ENCODE assay signal across 15 cellular contexts in the genomic region with DNA sequence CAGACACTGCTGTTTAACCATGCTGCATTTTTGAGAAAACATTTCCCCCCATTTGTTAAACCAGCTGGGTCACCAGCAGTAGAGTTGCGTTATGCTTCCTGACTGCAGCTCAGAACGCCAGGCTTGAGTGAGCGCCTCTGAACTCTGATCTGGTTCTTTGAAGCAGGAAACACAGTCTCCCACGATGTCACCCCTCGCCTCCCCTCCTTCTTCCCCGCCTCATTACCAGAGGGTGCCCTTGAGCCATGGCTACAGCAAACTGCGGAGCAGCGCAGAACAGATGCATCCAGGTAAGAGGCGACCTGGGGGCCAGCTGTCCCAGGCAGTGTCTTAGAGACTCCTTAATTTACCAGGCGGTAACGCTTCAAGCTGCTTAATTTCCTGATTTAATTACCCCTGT.
DNase-seq lines count a peak whose midpoint lies in the region; ATAC-seq, FAIRE-seq and TF ChIP-seq lines count a peak whose summit lies in the region.
"Had no signal": no experiment of that assay in that cellular context is flagged by ENCODE, and none has a peak within 500 bp of the region (broad histone marks: within the 10 kb centered on the region; RNA-seq: fewer than 3 reads in every experiment).

No MANE protein-coding gene starts in this region.

- no peak overlapping the region for H3K4me3 Mint-ChIP-seq in activated CD4-positive, alpha-beta T cell treated with anti-CD3 and anti-CD28 coated beads, Interleukin-2, amount 10 ng/mL, durations not matched to agents 7 days and 5 days
- H3K4me3 Mint-ChIP-seq: activated naive CD4-positive, alpha-beta T cell treated with anti-CD3 and anti-CD28 coated beads for 36 hours; CD4-positive, CD25-positive, alpha-beta regulatory T cell had no signal

- no peaks in the 10 kb centered on the region for H3K27me3 Mint-ChIP-seq in activated CD4-positive, alpha-beta T cell treated with anti-CD3 and anti-CD28 coated beads, Interleukin-2, amount 10 ng/mL, durations not matched to agents 7 days and 5 days
- H3K27me3 Mint-ChIP-seq: CD4-positive, CD25-positive, alpha-beta regulatory T cell had no signal

- no peaks in the 10 kb centered on the region for H3K4me1 Mint-ChIP-seq in activated CD4-positive, alpha-beta T cell treated with anti-CD3 and anti-CD28 coated beads, Interleukin-2, amount 10 ng/mL, durations not matched to agents 7 days and 5 days
- H3K4me1 Mint-ChIP-seq: CD4-positive, CD25-positive, alpha-beta regulatory T cell had no signal

- no peaks in the 10 kb centered on the region for H3K9me3 ChIP-seq in endocrine pancreas (ENCODE audit: control insufficient read depth, low read length)
- H3K9me3 ChIP-seq: esophagus muscularis mucosa had no signal

- no peak overlapping the region for H3K27ac Mint-ChIP-seq in activated CD4-positive, alpha-beta T cell treated with anti-CD3 and anti-CD28 coated beads, Interleukin-2, amount 10 ng/mL, durations not matched to agents 7 days and 5 days
- H3K27ac Mint-ChIP-seq: activated naive CD4-positive, alpha-beta T cell treated with anti-CD3 and anti-CD28 coated beads for 36 hours; CD4-positive, CD25-positive, alpha-beta regulatory T cell had no signal

- H3K9me3 Mint-ChIP-seq in activated CD4-positive, alpha-beta T cell treated with anti-CD3 and anti-CD28 coated beads, Interleukin-2, amount 10 ng/mL, durations not matched to agents 7 days and 5 days: no peaks in the 10 kb centered on the region
- H3K9me3 Mint-ChIP-seq: activated naive CD4-positive, alpha-beta T cell treated with anti-CD3 and anti-CD28 coated beads for 36 hours had no signal

- no peak for DNase-seq in GM12891 (ENCODE audit: insufficient read length, low spot score)
- peak; percentile 82 for DNase-seq in NCI-H82 (lab: John Stamatoyannopoulos, UW)
- DNase-seq in retina: peak; percentile 39
- DNase-seq in activated CD4-positive, alpha-beta T cell treated with anti-CD3 and anti-CD28 coated beads, Interleukin-2, amount 10 ng/mL, durations not matched to agents 7 days and 5 days: no peak
- DNase-seq: activated naive CD4-positive, alpha-beta T cell treated with anti-CD3 and anti-CD28 coated beads for 36 hours; CD4-positive, CD25-positive, alpha-beta regulatory T cell; central memory CD4-positive, alpha-beta T cell; stimulated activated CD4-positive, alpha-beta T cell treated with anti-CD3 and anti-CD28 coated beads, Interleukin-4, amount 100 ng/mL, for 24 hours; stimulated activated naive CD4-positive, alpha-beta T cell had no signal

- ATAC-seq in GM18519 (IDR thresholded peaks at IDR 0.05; ENCODE audit: low FRiP score, unreplicated experiment): no peak
- ATAC-seq in GM19455 (IDR thresholded peaks at IDR 0.05; ENCODE audit: unreplicated experiment): no peak
- no peak for ATAC-seq in HG03196 (IDR thresholded peaks at IDR 0.05; ENCODE audit: unreplicated experiment)
- ATAC-seq: Panc1 had no signal

- peak; percentile 5 for FAIRE-seq in GM12891 (lab: Jason Lieb, UNC)

- H3K4me1 ChIP-seq in endocrine pancreas (ENCODE audit: control insufficient read depth, insufficient read depth, low read length): no peaks in the 10 kb centered on the region

- POLR2A ChIA-PET in activated CD4-positive, alpha-beta T cell treated with anti-CD3 and anti-CD28 coated beads, Interleukin-2, amount 10 ng/mL, durations not matched to agents 7 days and 5 days (lab: Charles Lee): no interaction called here

- CTCF ChIA-PET in activated CD4-positive, alpha-beta T cell treated with anti-CD3 and anti-CD28 coated beads, Interleukin-2, amount 10 ng/mL, durations not matched to agents 7 days and 5 days (lab: Charles Lee): interaction anchor here (0.6 kb wide), 1 partner anchor 10 kb away, joined by 3 read pairs; no protein-coding TSS in a partner anchor

- peak overlapping the region; percentile 53 for H3K4me3 ChIP-seq in endocrine pancreas (ENCODE audit: control insufficient read depth, insufficient read depth, low read length)
- H3K4me3 ChIP-seq: esophagus muscularis mucosa had no signal

- H3K36me3 Mint-ChIP-seq in activated CD4-positive, alpha-beta T cell treated with anti-CD3 and anti-CD28 coated beads, Interleukin-2, amount 10 ng/mL, durations not matched to agents 7 days and 5 days (ENCODE audit: low read depth): no peaks in the 10 kb centered on the region
- H3K36me3 Mint-ChIP-seq: CD4-positive, CD25-positive, alpha-beta regulatory T cell had no signal

- H3K27me3 ChIP-seq in endocrine pancreas (ENCODE audit: control insufficient read depth, insufficient read depth, low read length): no peaks in the 10 kb centered on the region

- no peak for TF ChIP-seq POLR2A in GM12891 (IDR thresholded peaks at IDR 0.05; ENCODE audit: low read depth, low read length)

- no peaks in the 10 kb centered on the region for H3K36me3 ChIP-seq in endocrine pancreas (ENCODE audit: control insufficient read depth, insufficient read depth, low read length)
- H3K36me3 ChIP-seq: esophagus muscularis mucosa had no signal

- H3K9ac ChIP-seq in endocrine pancreas (ENCODE audit: control insufficient read depth, insufficient read depth, low read length): no peak overlapping the region

TF ChIP-seq in GM12891, 5 proteins besides CTCF, POLR2A, EP300 and RAD21:
- TF ChIP-seq TAF1 (IDR thresholded peaks at IDR 0.05; ENCODE audit: low read depth, low read length) (no peak), SPI1 (IDR thresholded peaks at IDR 0.05; ENCODE audit: low read depth, low read length) (no peak), PAX5 (IDR thresholded peaks at IDR 0.05; ENCODE audit: insufficient read depth, low read length, severe bottlenecking) (no peak), POLR2AphosphoS5 (IDR thresholded peaks at IDR 0.05; ENCODE audit: low read depth, low read length) (no peak), POU2F2 (IDR thresholded peaks at IDR 0.05; ENCODE audit: low read depth, low read length) (no peak)

Comparison
In these comparisons a context has a peak if more than half of its experiments do, and no peak if none do; other contexts are left out.
1. DNase-seq: peak in NCI-H82 (single experiment) and retina (single experiment); none in GM12891 (single experiment) and activated CD4-positive, alpha-beta T cell treated with anti-CD3 and anti-CD28 coated beads, Interleukin-2, amount 10 ng/mL, durations not matched to agents 7 days and 5 days (single experiment).